Comparison of ENCODE assay signal across 1 cellular context in genomic region chr1:65066379-65066765, GRCh38.
TF ChIP-seq lines count a peak whose summit lies in the region.

No MANE protein-coding gene starts in this region.

TF ChIP-seq in GM23338, 12 proteins besides CTCF, POLR2A, EP300 and RAD21:
- TF ChIP-seq ZNF462 (CRISPR knock-in tag; IDR thresholded peaks at IDR 0.05) (no peak), ZNF114 (CRISPR knock-in tag; IDR thresholded peaks at IDR 0.05) (no peak), STAT1 (IDR thresholded peaks at IDR 0.05; ENCODE audit: unreplicated experiment) (no peak), ZNF331 (CRISPR knock-in tag; IDR thresholded peaks at IDR 0.05; ENCODE audit: low read depth) (no peak), CREB1 (CRISPR knock-in tag; IDR thresholded peaks at IDR 0.05; ENCODE audit: low read depth) (no peak), EZH2 (IDR thresholded peaks at IDR 0.05; ENCODE audit: low read depth, unreplicated experiment) (no peak), NANOG (IDR thresholded peaks at IDR 0.05; ENCODE audit: borderline replicate concordance) (no peak)
